ENCODE assay signal across 19 cellular contexts in the genomic region with DNA sequence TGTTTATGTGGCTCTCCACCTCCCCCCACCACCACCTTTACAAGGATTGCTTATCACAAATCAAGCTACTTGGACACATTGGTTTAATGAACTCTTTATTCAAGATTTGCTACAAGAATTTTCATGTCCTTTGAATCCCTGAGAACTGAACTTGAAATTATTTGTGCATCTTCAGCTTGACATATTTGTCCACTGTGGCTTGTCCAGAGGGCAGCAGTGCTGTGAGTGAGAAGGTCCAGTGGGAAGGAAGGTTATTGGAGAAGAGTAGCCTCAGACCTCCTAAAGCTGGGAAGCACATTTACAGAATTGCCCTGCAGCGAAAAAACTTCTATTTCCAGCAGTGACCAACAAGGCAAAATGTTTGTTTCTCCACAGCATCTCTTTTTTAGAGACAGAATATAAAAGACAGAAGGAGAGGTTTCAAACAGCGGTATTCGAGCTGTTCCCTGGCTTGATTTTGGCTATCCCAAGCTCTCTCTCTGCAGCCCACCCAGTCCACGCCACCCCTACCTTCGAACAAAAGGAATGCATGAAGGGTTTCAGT. TPM values are rescaled to one million over a fixed set of nuclear protein-coding genes. Genes with fewer than 3 reads are reported as not detected.
DNase-seq lines count a peak whose midpoint lies in the region; ATAC-seq and TF ChIP-seq lines count a peak whose summit lies in the region.
"Had no signal": no experiment of that assay in that cellular context is flagged by ENCODE, and none has a peak within 500 bp of the region (broad histone marks: within the 10 kb centered on the region; RNA-seq: fewer than 3 reads in every experiment).

No MANE protein-coding gene starts in this region.

- peaks cover 6% of the 10 kb centered on the region for H3K36me3 Mint-ChIP-seq in activated CD8-positive, alpha-beta T cell treated with anti-CD3 and anti-CD28 coated beads, Interleukin-2, amount 10 ng/mL, durations not matched to agents 7 days and 5 days (ENCODE audit: low read depth)
- no peaks in the 10 kb centered on the region for H3K36me3 Mint-ChIP-seq in activated CD8-positive, alpha-beta T cell treated with anti-CD3 and anti-CD28 coated beads for 36 hours (ENCODE audit: low read depth)
- no peaks in the 10 kb centered on the region for H3K36me3 Mint-ChIP-seq in activated T-cell treated with anti-CD3 and anti-CD28 coated beads, Interleukin-2, amount 50 U/mL, for 72 hours (ENCODE audit: insufficient read depth in 2 of 2)
- no peaks in the 10 kb centered on the region for H3K36me3 Mint-ChIP-seq in type B pancreatic cell
- H3K36me3 Mint-ChIP-seq: activated CD8-positive, alpha-beta memory T cell treated with anti-CD3 and anti-CD28 coated beads, Interleukin-2, amount 10 ng/mL, durations not matched to agents 7 days and 5 days had no signal

- no peak for ATAC-seq in activated CD8-positive, alpha-beta T cell treated with anti-CD3 and anti-CD28 coated beads, Interleukin-2, amount 10 ng/mL, durations not matched to agents 7 days and 5 days
- ATAC-seq in activated CD8-positive, alpha-beta T cell treated with anti-CD3 and anti-CD28 coated beads for 36 hours = no peak
- no peak for ATAC-seq in activated T-cell treated with anti-CD3 and anti-CD28 coated beads, Interleukin-2, amount 50 U/mL, for 72 hours (replicated peaks in 1 of 2)
- no peak for ATAC-seq in GM21786 (IDR thresholded peaks at IDR 0.05; ENCODE audit: unreplicated experiment)
- ATAC-seq: activated CD8-positive, alpha-beta memory T cell treated with anti-CD3 and anti-CD28 coated beads, Interleukin-2, amount 10 ng/mL, durations not matched to agents 7 days and 5 days; GM12878 had no signal

- peak overlapping the region; percentile 98 for H3K9ac ChIP-seq in muscle layer of colon (ENCODE audit: low read length)

- H3K4me1 ChIP-seq in muscle layer of colon (ENCODE audit: insufficient read depth, low read length) = peaks cover 34% of the 10 kb centered on the region

- no peaks in the 10 kb centered on the region for H3K9me3 Mint-ChIP-seq in activated CD8-positive, alpha-beta T cell treated with anti-CD3 and anti-CD28 coated beads, Interleukin-2, amount 10 ng/mL, durations not matched to agents 7 days and 5 days (ENCODE audit: insufficient read depth)
- H3K9me3 Mint-ChIP-seq in activated CD8-positive, alpha-beta T cell treated with anti-CD3 and anti-CD28 coated beads for 36 hours = no peaks in the 10 kb centered on the region
- no peaks in the 10 kb centered on the region for H3K9me3 Mint-ChIP-seq in activated T-cell treated with anti-CD3 and anti-CD28 coated beads, Interleukin-2, amount 50 U/mL, for 72 hours
- H3K9me3 Mint-ChIP-seq in type B pancreatic cell = no peaks in the 10 kb centered on the region

- peaks cover 3% of the 10 kb centered on the region for H3K36me3 ChIP-seq in muscle layer of colon (ENCODE audit: insufficient read depth, low read length)
- H3K36me3 ChIP-seq: esophagus squamous epithelium, right atrium auricular region, thoracic aorta had no signal

- POLR2A ChIA-PET in activated CD8-positive, alpha-beta T cell treated with anti-CD3 and anti-CD28 coated beads, Interleukin-2, amount 10 ng/mL, durations not matched to agents 7 days and 5 days (lab: Charles Lee) = interaction anchor here (0.9 kb wide), 1 partner anchor 11 kb away, joined by 3 read pairs; no protein-coding TSS in a partner anchor
- POLR2A ChIA-PET in activated CD8-positive, alpha-beta T cell treated with anti-CD3 and anti-CD28 coated beads for 36 hours (lab: Charles Lee) = interaction anchor here (1.0 kb wide), 1 partner anchor 14 kb away, joined by 3 read pairs; no protein-coding TSS in a partner anchor

- H3K9me3 ChIP-seq in muscle layer of colon (ENCODE audit: low read length) = no peaks in the 10 kb centered on the region
- H3K9me3 ChIP-seq: A549, esophagus squamous epithelium, right atrium auricular region, thoracic aorta had no signal

- peak overlapping the region; percentile 66 to 92 for H3K4me3 ChIP-seq in muscle layer of colon (ENCODE audit: low read depth in 1 of 2, low read length in 2 of 2)
- H3K4me3 ChIP-seq: A549, GM12878, right atrium auricular region had no signal

- peaks cover 87% of the 10 kb centered on the region for H3K27me3 Mint-ChIP-seq in activated CD8-positive, alpha-beta T cell treated with anti-CD3 and anti-CD28 coated beads, Interleukin-2, amount 10 ng/mL, durations not matched to agents 7 days and 5 days (ENCODE audit: low read depth)
- peaks cover 80% of the 10 kb centered on the region for H3K27me3 Mint-ChIP-seq in activated CD8-positive, alpha-beta T cell treated with anti-CD3 and anti-CD28 coated beads for 36 hours
- H3K27me3 Mint-ChIP-seq in activated T-cell treated with anti-CD3 and anti-CD28 coated beads, Interleukin-2, amount 50 U/mL, for 72 hours (ENCODE audit: low read depth) = peaks cover 85% of the 10 kb centered on the region
- H3K27me3 Mint-ChIP-seq in type B pancreatic cell = peaks cover 99% of the 10 kb centered on the region

- no peak for DNase-seq in activated CD8-positive, alpha-beta T cell treated with anti-CD3 and anti-CD28 coated beads, Interleukin-2, amount 10 ng/mL, durations not matched to agents 7 days and 5 days
- DNase-seq in activated CD8-positive, alpha-beta T cell treated with anti-CD3 and anti-CD28 coated beads for 36 hours = no peak
- no peak for DNase-seq in activated T-cell treated with anti-CD3 and anti-CD28 coated beads, Interleukin-2, amount 50 U/mL, for 72 hours
- DNase-seq in type B pancreatic cell (ENCODE audit: extremely low spot score, unreplicated experiment) = no peak
- DNase-seq in NCI-H2227 (lab: John Stamatoyannopoulos, UW; ENCODE audit: unreplicated experiment) = no peak
- no peak for DNase-seq in superior temporal gyrus (ENCODE audit: extremely low spot score)
- DNase-seq: activated CD8-positive, alpha-beta memory T cell treated with anti-CD3 and anti-CD28 coated beads, Interleukin-2, amount 10 ng/mL, durations not matched to agents 7 days and 5 days; DMS 273 treated with DMSO at 0.1 percent for 48 hours; esophagus squamous epithelium; NCI-H1930; NCI-H526; Right ventricle myocardium superior had no signal

- H3K27me3 ChIP-seq in muscle layer of colon (ENCODE audit: control insufficient read depth in 1 of 2, insufficient read depth in 2 of 2, low read length in 2 of 2) = peaks cover 5 to 12% of the 10 kb centered on the region in 2 donors

- intact Hi-C loops in activated CD8-positive, alpha-beta T cell treated with anti-CD3 and anti-CD28 coated beads for 36 hours (cut with micrococcal nuclease) = no loop called here

- CTCF ChIA-PET in activated CD8-positive, alpha-beta T cell treated with anti-CD3 and anti-CD28 coated beads, Interleukin-2, amount 10 ng/mL, durations not matched to agents 7 days and 5 days (lab: Charles Lee) = interaction anchor here (0.9 to 6.1 kb wide), 3 partner anchors 8 to 26 kb away, joined by 4 to 37 read pairs (median 25); no protein-coding TSS in a partner anchor
- CTCF ChIA-PET in activated CD8-positive, alpha-beta T cell treated with anti-CD3 and anti-CD28 coated beads for 36 hours (lab: Charles Lee) = interaction anchor here (0.9 to 3.7 kb wide), 8 partner anchors 8 to 37 kb away, joined by 3 to 28 read pairs (median 4); partner anchors contain the start of gene HOXA10

- TF ChIP-seq CTCF in activated CD8-positive, alpha-beta T cell treated with anti-CD3 and anti-CD28 coated beads for 36 hours (IDR thresholded peaks at IDR 0.05) = no peak
- no peak for TF ChIP-seq CTCF in type B pancreatic cell (conservative IDR thresholded peaks at IDR 0.05)

- H3K27ac Mint-ChIP-seq in activated CD8-positive, alpha-beta T cell treated with anti-CD3 and anti-CD28 coated beads, Interleukin-2, amount 10 ng/mL, durations not matched to agents 7 days and 5 days = no peak overlapping the region
- H3K27ac Mint-ChIP-seq in activated CD8-positive, alpha-beta T cell treated with anti-CD3 and anti-CD28 coated beads for 36 hours = no peak overlapping the region
- no peak overlapping the region for H3K27ac Mint-ChIP-seq in activated T-cell treated with anti-CD3 and anti-CD28 coated beads, Interleukin-2, amount 50 U/mL, for 72 hours
- H3K27ac Mint-ChIP-seq in type B pancreatic cell = no peak overlapping the region
- H3K27ac Mint-ChIP-seq: activated CD8-positive, alpha-beta memory T cell treated with anti-CD3 and anti-CD28 coated beads, Interleukin-2, amount 10 ng/mL, durations not matched to agents 7 days and 5 days had no signal

- peaks cover 55% of the 10 kb centered on the region for H3K4me1 Mint-ChIP-seq in activated CD8-positive, alpha-beta T cell treated with anti-CD3 and anti-CD28 coated beads, Interleukin-2, amount 10 ng/mL, durations not matched to agents 7 days and 5 days (ENCODE audit: low read depth)
- peaks cover 38% of the 10 kb centered on the region for H3K4me1 Mint-ChIP-seq in activated CD8-positive, alpha-beta T cell treated with anti-CD3 and anti-CD28 coated beads for 36 hours (ENCODE audit: low read depth)
- H3K4me1 Mint-ChIP-seq in activated T-cell treated with anti-CD3 and anti-CD28 coated beads, Interleukin-2, amount 50 U/mL, for 72 hours (ENCODE audit: low read depth) = peaks cover 52% of the 10 kb centered on the region
- peaks cover 15% of the 10 kb centered on the region for H3K4me1 Mint-ChIP-seq in type B pancreatic cell (ENCODE audit: unreplicated experiment)

- H3K4me3 Mint-ChIP-seq in activated CD8-positive, alpha-beta T cell treated with anti-CD3 and anti-CD28 coated beads, Interleukin-2, amount 10 ng/mL, durations not matched to agents 7 days and 5 days = peak overlapping the region; percentile 5
- no peak overlapping the region for H3K4me3 Mint-ChIP-seq in activated CD8-positive, alpha-beta T cell treated with anti-CD3 and anti-CD28 coated beads for 36 hours
- H3K4me3 Mint-ChIP-seq in activated T-cell treated with anti-CD3 and anti-CD28 coated beads, Interleukin-2, amount 50 U/mL, for 72 hours = peak overlapping the region; percentile 75 to 86
- peak overlapping the region; percentile 41 for H3K4me3 Mint-ChIP-seq in type B pancreatic cell

- H3K27ac ChIP-seq in muscle layer of colon (ENCODE audit: low read depth, low read length) = peak overlapping the region; percentile 97
- H3K27ac ChIP-seq: esophagus squamous epithelium, right atrium auricular region had no signal

RNA-seq across cellular contexts. Expression of gene HOXA11, which starts 2.2 kb away (rescaled TPM):
- not detected for total RNA-seq in activated CD8-positive, alpha-beta T cell treated with anti-CD3 and anti-CD28 coated beads, Interleukin-2, amount 10 ng/mL, durations not matched to agents 7 days and 5 days
- under 1 TPM; 0.13 to 0.18 TPM for total RNA-seq in activated CD8-positive, alpha-beta T cell treated with anti-CD3 and anti-CD28 coated beads for 36 hours
- under 1 TPM; 0.09 to 0.14 TPM for total RNA-seq in activated T-cell treated with anti-CD3 and anti-CD28 coated beads, Interleukin-2, amount 50 U/mL, for 72 hours
- total RNA-seq in type B pancreatic cell (ENCODE audit: low replicate concordance) = 1.2 TPM in 1 of 2 replicates, not detected in the other
- total RNA-seq: activated CD8-positive, alpha-beta memory T cell treated with anti-CD3 and anti-CD28 coated beads, Interleukin-2, amount 10 ng/mL, durations not matched to agents 7 days and 5 days; cerebellum; esophagus squamous epithelium; GM12878; right atrium auricular region; Right ventricle myocardium superior had no signal

RNA-seq across cellular contexts. Expression of gene HOXA13, which starts 12.7 kb away (rescaled TPM):
- total RNA-seq in activated CD8-positive, alpha-beta T cell treated with anti-CD3 and anti-CD28 coated beads, Interleukin-2, amount 10 ng/mL, durations not matched to agents 7 days and 5 days = not detected
- not detected for total RNA-seq in activated CD8-positive, alpha-beta T cell treated with anti-CD3 and anti-CD28 coated beads for 36 hours
- total RNA-seq in activated T-cell treated with anti-CD3 and anti-CD28 coated beads, Interleukin-2, amount 50 U/mL, for 72 hours = not detected
- 0.75 and 1.5 TPM in 2 replicates for total RNA-seq in type B pancreatic cell (ENCODE audit: low replicate concordance)
- total RNA-seq: activated CD8-positive, alpha-beta memory T cell treated with anti-CD3 and anti-CD28 coated beads, Interleukin-2, amount 10 ng/mL, durations not matched to agents 7 days and 5 days; cerebellum; esophagus squamous epithelium; GM12878; right atrium auricular region; Right ventricle myocardium superior had no signal

RNA-seq across cellular contexts. Expression of gene HOXA10, which starts 13.1 kb away (rescaled TPM):
- not detected for total RNA-seq in activated CD8-positive, alpha-beta T cell treated with anti-CD3 and anti-CD28 coated beads, Interleukin-2, amount 10 ng/mL, durations not matched to agents 7 days and 5 days
- not detected for total RNA-seq in activated CD8-positive, alpha-beta T cell treated with anti-CD3 and anti-CD28 coated beads for 36 hours
- total RNA-seq in activated T-cell treated with anti-CD3 and anti-CD28 coated beads, Interleukin-2, amount 50 U/mL, for 72 hours = under 1 TPM; 0.19 to 0.26 TPM
- 0.29 and 4.9 TPM in 2 replicates for total RNA-seq in type B pancreatic cell (ENCODE audit: low replicate concordance)
- total RNA-seq: activated CD8-positive, alpha-beta memory T cell treated with anti-CD3 and anti-CD28 coated beads, Interleukin-2, amount 10 ng/mL, durations not matched to agents 7 days and 5 days; cerebellum; esophagus squamous epithelium; GM12878; right atrium auricular region; Right ventricle myocardium superior had no signal

RNA-seq across cellular contexts. Expression of gene HOXA9, which starts 21.9 kb away (rescaled TPM):
- total RNA-seq in activated CD8-positive, alpha-beta T cell treated with anti-CD3 and anti-CD28 coated beads, Interleukin-2, amount 10 ng/mL, durations not matched to agents 7 days and 5 days = not detected
- total RNA-seq in activated CD8-positive, alpha-beta T cell treated with anti-CD3 and anti-CD28 coated beads for 36 hours = not detected
- not detected for total RNA-seq in activated T-cell treated with anti-CD3 and anti-CD28 coated beads, Interleukin-2, amount 50 U/mL, for 72 hours
- 0.67 and 4.1 TPM in 2 replicates for total RNA-seq in type B pancreatic cell (ENCODE audit: low replicate concordance)
- total RNA-seq: activated CD8-positive, alpha-beta memory T cell treated with anti-CD3 and anti-CD28 coated beads, Interleukin-2, amount 10 ng/mL, durations not matched to agents 7 days and 5 days; cerebellum; GM12878; right atrium auricular region; Right ventricle myocardium superior; thoracic aorta had no signal

RNA-seq across cellular contexts. Expression of gene HOXA7, which starts 30.8 kb away (rescaled TPM):
- total RNA-seq in activated CD8-positive, alpha-beta T cell treated with anti-CD3 and anti-CD28 coated beads, Interleukin-2, amount 10 ng/mL, durations not matched to agents 7 days and 5 days = not detected
- total RNA-seq in activated CD8-positive, alpha-beta T cell treated with anti-CD3 and anti-CD28 coated beads for 36 hours = not detected
- total RNA-seq in activated T-cell treated with anti-CD3 and anti-CD28 coated beads, Interleukin-2, amount 50 U/mL, for 72 hours = not detected
- 3.2 and 6.2 TPM in 2 replicates for total RNA-seq in type B pancreatic cell (ENCODE audit: low replicate concordance)
- total RNA-seq: activated CD8-positive, alpha-beta memory T cell treated with anti-CD3 and anti-CD28 coated beads, Interleukin-2, amount 10 ng/mL, durations not matched to agents 7 days and 5 days; cerebellum; GM12878; right atrium auricular region; Right ventricle myocardium superior had no signal
